ENCODE assay signal across 8 cellular contexts in genomic region chr1:1574721-1575537, GRCh38.
A peak's percentile ranks its signal among the peaks of the same experiment; 100 is the strongest.
DNase-seq lines count a peak whose midpoint lies in the region; ATAC-seq lines count a peak whose summit lies in the region.

Gene SSU72 (minus strand): TSS chr1:1574863. CDS start chr1:1574557, 306 bp downstream.

- peak within 1 kb of the TSS; percentile 93 for H3K27ac ChIP-seq in cingulate gyrus (ENCODE audit: low read depth, low read length)

- DNase-seq in AG20443 (ENCODE audit: low spot score) (peak; percentile 97), NCI-H510A treated with DMSO at 0.1 percent for 48 hours (lab: John Stamatoyannopoulos, UW) (peak; percentile 99), left kidney (ENCODE audit: low read depth, low spot score) (peak; percentile 97)
- peak; percentile 92 to 94 for DNase-seq in activated CD4-positive, alpha-beta T cell treated with anti-CD3 and anti-CD28 coated beads for 4 hours
- peak; percentile 93 for DNase-seq in stimulated activated CD4-positive, alpha-beta T cell treated with anti-CD3 and anti-CD28 coated beads, Interleukin-1b, Interleukin-23, amount 100 ng/mL, for 48 hours

- ATAC-seq in GM19043 (IDR thresholded peaks at IDR 0.05; ENCODE audit: low read depth, unreplicated experiment) (peak; percentile 84), HG03354 (IDR thresholded peaks at IDR 0.05; ENCODE audit: poor library complexity, severe bottlenecking, unreplicated experiment) (peak; percentile 87)

Comparison
In these comparisons a context has a peak if more than half of its experiments do, and no peak if none do; other contexts are left out.
1. Peak in every context shown above with its lines: DNase-seq, ATAC-seq and H3K27ac ChIP-seq.